26 cellular contexts compared by ENCODE assay signal in the genomic region with DNA sequence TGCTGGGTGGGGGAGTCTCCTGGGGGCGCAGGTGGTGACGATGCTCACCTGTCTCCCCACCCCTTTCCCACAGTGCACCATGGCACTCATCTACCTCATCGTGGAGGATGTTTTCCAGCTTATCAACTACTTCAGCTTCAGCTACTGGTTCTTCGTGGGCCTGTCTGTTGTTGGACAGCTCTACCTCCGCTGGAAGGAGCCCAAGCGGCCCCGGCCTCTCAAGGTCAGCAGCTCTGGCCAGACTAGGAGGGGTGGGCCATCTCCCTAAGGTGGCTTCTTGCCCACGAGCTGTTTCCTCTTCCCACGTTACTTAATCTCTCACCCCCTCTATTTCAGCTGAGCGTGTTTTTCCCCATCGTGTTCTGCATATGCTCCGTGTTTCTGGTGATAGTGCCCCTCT. TPM values are rescaled to one million over a fixed set of nuclear protein-coding genes. Genes with fewer than 3 reads are reported as not detected.
A peak's percentile ranks its signal among the peaks of the same experiment; 100 is the strongest.
DNase-seq lines count a peak whose midpoint lies in the region; ATAC-seq, FAIRE-seq and TF ChIP-seq lines count a peak whose summit lies in the region.
"Had no signal": no experiment of that assay in that cellular context is flagged by ENCODE, and none has a peak within 500 bp of the region (broad histone marks: within the 10 kb centered on the region; RNA-seq: fewer than 3 reads in every experiment).

No MANE protein-coding gene starts in this region.

- WGBS in K562 (ENCODE audit: insufficient coverage, low coverage, missing lambda C conversion rate): 95% methylated on average over 12 of the region's 12 CpGs

- H3K4me1 Mint-ChIP-seq in CD4-positive, alpha-beta memory T cell: peaks cover 26 to 46% (median 29%) of the 10 kb centered on the region in 4 donors
- H3K4me1 Mint-ChIP-seq in nephron progenitor cell (no peaks in the 10 kb centered on the region), chondrocyte (ENCODE audit: low read depth) (peaks cover 33% of the 10 kb centered on the region)

- FAIRE-seq in K562 (lab: Jason Lieb, UNC): no peak

- intact Hi-C loops in CD4-positive, alpha-beta memory T cell (cut with micrococcal nuclease): no loop called here
- intact Hi-C loops in K562 (cut with micrococcal nuclease): no loop called here

- CTCF ChIA-PET in CD4-positive, alpha-beta memory T cell (lab: Charles Lee; ENCODE audit: partially characterized antibody): interaction anchor here (1.2 to 29.4 kb wide), 3 partner anchors 27 to 50 kb away, joined by 3 to 680 read pairs (median 4); a partner anchor contains a TSS
- CTCF ChIA-PET in K562 (lab: Yijun Ruan, JAX; ENCODE audit: low intra/inter-chr PET ratio): no interaction called here

- peak overlapping the region; percentile 3 for H3K27ac ChIP-seq in CD4-positive, alpha-beta memory T cell (ENCODE audit: low read depth, low read length)
- no peak overlapping the region for H3K27ac ChIP-seq in K562 (ENCODE audit: extremely low read depth, low read depth, low read length)
- H3K27ac ChIP-seq: epithelial cell of prostate, transverse colon had no signal

- no peak overlapping the region for H2AFZ ChIP-seq in K562 (ENCODE audit: low read depth, low read length)

- H3K36me3 Mint-ChIP-seq in CD4-positive, alpha-beta memory T cell: peaks cover 69 to 94% of the 10 kb centered on the region in 2 donors
- peaks cover 38% of the 10 kb centered on the region for H3K36me3 Mint-ChIP-seq in nephron progenitor cell (ENCODE audit: low read depth)
- peaks cover 45% of the 10 kb centered on the region for H3K36me3 Mint-ChIP-seq in chondrocyte (ENCODE audit: low read depth)

- no peak for DNase-seq in CD4-positive, alpha-beta memory T cell
- DNase-seq in K562 (ENCODE audit: extremely low read depth in 1 of 4, low spot score in 3 of 4) (no peak), nephron progenitor cell (no peak), chondrocyte (ENCODE audit: low spot score) (no peak)
- DNase-seq: activated effector memory CD4-positive, alpha-beta T cell treated with Interleukin-2 at 50 U/mL for 16 hours; caudate nucleus; CD8-positive, alpha-beta memory T cell; dorsolateral prefrontal cortex; GDM1; immature natural killer cell; Karpas-422; NCI-H1694 treated with DMSO at 0.1 percent for 48 hours; NCI-H69; stimulated activated CD4-positive, alpha-beta T cell treated with anti-CD3 and anti-CD28 coated beads, Interleukin-1b, Interleukin-23, amount 100 ng/mL, for 48 hours; stimulated activated naive CD4-positive, alpha-beta T cell; SW 1271; transverse colon had no signal

- H3K9me3 ChIP-seq in CD4-positive, alpha-beta memory T cell (ENCODE audit: control insufficient read depth in 1 of 2, low read length in 2 of 2): no peaks in the 10 kb centered on the region
- H3K9me3 ChIP-seq in K562 (replicated peaks; ENCODE audit: control insufficient read depth, insufficient read depth, low read depth, low read length): no peaks in the 10 kb centered on the region
- H3K9me3 ChIP-seq: HAP-1, transverse colon had no signal

- H3K27me3 Mint-ChIP-seq in CD4-positive, alpha-beta memory T cell: no peaks in the 10 kb centered on the region
- H3K27me3 Mint-ChIP-seq in nephron progenitor cell (ENCODE audit: low read depth, poor library complexity) (no peaks in the 10 kb centered on the region), chondrocyte (ENCODE audit: low read depth) (no peaks in the 10 kb centered on the region)
- H3K27me3 Mint-ChIP-seq: CD8-positive, alpha-beta memory T cell; natural killer cell treated with Interleukin-12 subunit alpha and Interleukin-12 subunit beta and Interleukin-15 and Interleukin-18, amount 100 ng/mL, for 72 hours had no signal

- H4K20me1 ChIP-seq in K562 (replicated peaks; ENCODE audit: control insufficient read depth, insufficient read depth, low read length): no peaks in the 10 kb centered on the region

- H3K9ac ChIP-seq in K562 (ENCODE audit: insufficient read depth in 1 of 2, low read depth in 2 of 2, low read length in 2 of 2): no peak overlapping the region

- no TSS peak for BruUV-seq in K562 (replicated peaks; lab: Mats Ljungman, UMichigan)

- H3K4me3 ChIP-seq in CD4-positive, alpha-beta memory T cell (ENCODE audit: low read length in 2 of 2): no peak overlapping the region
- H3K4me3 ChIP-seq in K562: no peak overlapping the region
- H3K4me3 ChIP-seq: dorsolateral prefrontal cortex, HAP-1, transverse colon had no signal

- no peaks in the 10 kb centered on the region for H3K27me3 ChIP-seq in CD4-positive, alpha-beta memory T cell (ENCODE audit: insufficient read depth, low read length)
- no peaks in the 10 kb centered on the region for H3K27me3 ChIP-seq in K562 (ENCODE audit: control insufficient read depth in 2 of 2, insufficient read depth in 2 of 2, low read length in 2 of 2)
- H3K27me3 ChIP-seq: dorsolateral prefrontal cortex, transverse colon had no signal

- no peak overlapping the region for H3K4me2 ChIP-seq in K562 (ENCODE audit: insufficient read depth, low read length)

- no peak for TF ChIP-seq CTCF in K562 (IDR thresholded peaks at IDR 0.05 in 2 of 3, conservative IDR thresholded peaks at IDR 0.05 in 1 of 3; ENCODE audit: insufficient read depth in 2 of 3, low read depth in 1 of 3, low read length in 3 of 3)
- no peak for TF ChIP-seq CTCF in nephron progenitor cell (IDR thresholded peaks at IDR 0.05)
- no peak for TF ChIP-seq CTCF in chondrocyte (IDR thresholded peaks at IDR 0.05)

- peaks cover 17% of the 10 kb centered on the region for H3K4me1 ChIP-seq in CD4-positive, alpha-beta memory T cell (ENCODE audit: insufficient read depth, low read length)
- H3K4me1 ChIP-seq in K562 (replicated peaks in 1 of 2; ENCODE audit: control insufficient read depth in 2 of 2, insufficient read depth in 2 of 2, low read length in 2 of 2): no peaks in the 10 kb centered on the region
- H3K4me1 ChIP-seq: HAP-1 had no signal

- peaks cover 94% of the 10 kb centered on the region for H3K36me3 ChIP-seq in CD4-positive, alpha-beta memory T cell (ENCODE audit: insufficient read depth, low read length)
- H3K36me3 ChIP-seq in K562 (ENCODE audit: control insufficient read depth, insufficient read depth, low read length): peaks cover 96% of the 10 kb centered on the region

- no peaks in the 10 kb centered on the region for H3K9me1 ChIP-seq in K562 (ENCODE audit: control insufficient read depth, insufficient read depth, low read length)

- H3K79me2 ChIP-seq in K562 (ENCODE audit: control insufficient read depth, insufficient read depth, low read length): no peaks in the 10 kb centered on the region

- in situ Hi-C loops in K562 (cut with MboI): no loop called here

- peak; percentile 28 for TF ChIP-seq POLR2A in GM18505 (IDR thresholded peaks at IDR 0.05; ENCODE audit: borderline replicate concordance, extremely low read depth, insufficient read depth, insufficient read length)
- no peak for TF ChIP-seq POLR2A in K562 (conservative IDR thresholded peaks at IDR 0.05)

- H3K27ac Mint-ChIP-seq in CD4-positive, alpha-beta memory T cell: peak overlapping the region in 3 of 7 donors; percentile 17 to 76 (median 53)
- H3K27ac Mint-ChIP-seq in nephron progenitor cell (peak overlapping the region; percentile 58), chondrocyte (ENCODE audit: unreplicated experiment) (no peak overlapping the region)
- H3K27ac Mint-ChIP-seq: mesothelial cell of epicardium; natural killer cell treated with Interleukin-12 subunit alpha and Interleukin-12 subunit beta and Interleukin-15 and Interleukin-18, amount 100 ng/mL, for 72 hours had no signal

- POLR2A ChIA-PET in CD4-positive, alpha-beta memory T cell (lab: Charles Lee; ENCODE audit: partially characterized antibody): interaction anchor here (34.3 to 44.5 kb wide), 2 partner anchors 1 to 17 kb away, joined by 1508 read pairs; a partner anchor contains a TSS
- POLR2A ChIA-PET in K562 (lab: Yijun Ruan, JAX): interaction anchor here (0.5 to 3.0 kb wide), 4 partner anchors 8 to 15 kb away, joined by 3 to 17 read pairs (median 3); a partner anchor contains a TSS

- no peaks in the 10 kb centered on the region for H3K9me3 Mint-ChIP-seq in CD4-positive, alpha-beta memory T cell
- no peaks in the 10 kb centered on the region for H3K9me3 Mint-ChIP-seq in nephron progenitor cell
- H3K9me3 Mint-ChIP-seq in chondrocyte (ENCODE audit: low read depth): no peaks in the 10 kb centered on the region
- H3K9me3 Mint-ChIP-seq: CD8-positive, alpha-beta memory T cell; immature natural killer cell; mesothelial cell of epicardium; natural killer cell treated with Interleukin-12 subunit alpha and Interleukin-12 subunit beta and Interleukin-15 and Interleukin-18, amount 100 ng/mL, for 72 hours had no signal

- no peak for ATAC-seq in GM18505 (IDR thresholded peaks at IDR 0.05; ENCODE audit: unreplicated experiment)
- ATAC-seq in K562: no peak
- no peak for ATAC-seq in GM18868 (IDR thresholded peaks at IDR 0.05; ENCODE audit: unreplicated experiment)
- ATAC-seq in HG02884 (IDR thresholded peaks at IDR 0.05; ENCODE audit: unreplicated experiment): no peak
- no peak for ATAC-seq in HG03039 (IDR thresholded peaks at IDR 0.05; ENCODE audit: unreplicated experiment)
- ATAC-seq: activated CD4-positive, CD25-positive, alpha-beta regulatory T cell treated with anti-CD3 and anti-CD28 coated beads, Interleukin-2, amount 50 U/mL, for 24 hours; natural killer cell treated with Interleukin-12 subunit alpha and Interleukin-12 subunit beta and Interleukin-15 and Interleukin-18, amount 100 ng/mL, for 72 hours had no signal

- TF ChIP-seq RAD21 in K562 (CRISPR knock-in tag; conservative IDR thresholded peaks at IDR 0.05 in 1 of 2, IDR thresholded peaks at IDR 0.05 in 1 of 2): no peak

- no peak overlapping the region for H3K4me3 Mint-ChIP-seq in CD4-positive, alpha-beta memory T cell
- no peak overlapping the region for H3K4me3 Mint-ChIP-seq in nephron progenitor cell
- H3K4me3 Mint-ChIP-seq in chondrocyte (ENCODE audit: unreplicated experiment): no peak overlapping the region
- H3K4me3 Mint-ChIP-seq: CD8-positive, alpha-beta memory T cell; immature natural killer cell; mesothelial cell of epicardium; natural killer cell treated with Interleukin-12 subunit alpha and Interleukin-12 subunit beta and Interleukin-15 and Interleukin-18, amount 100 ng/mL, for 72 hours had no signal

- no peak for TF ChIP-seq EP300 in K562 (IDR thresholded peaks at IDR 0.05; ENCODE audit: low read length)

RNA-seq across cellular contexts. Expression of a gene that starts 14.5 kb away (rescaled TPM):
- 10 to 100 TPM; 51.9 to 55.8 TPM for total RNA-seq in CD4-positive, alpha-beta memory T cell
- 10 to 100 TPM; 22.4 to 25.2 TPM for polyA plus RNA-seq in CD4-positive, alpha-beta memory T cell
- total RNA-seq in K562 (2011; cell fraction: chromatin; rRNA removed; ENCODE audit: low replicate concordance): 26.2 and 38.5 TPM in 2 replicates
- total RNA-seq in K562 (2011; cell fraction: nucleolus; rRNA removed): 20.0 and 22.3 TPM in 2 replicates
- 30.6 and 38.6 TPM in 2 replicates for total RNA-seq in K562 (2011; cell fraction: nucleoplasm; rRNA removed)
- total RNA-seq in K562 (2014; rRNA removed) (16.5 and 18.7 TPM in 2 replicates), K562 (2014; rRNA removed; fragmentation: Illumina TruSeq; extraction: Trizol) (17.6 and 17.8 TPM in 2 replicates), K562 (2015; rRNA removed; fragmentation: Illumina TruSeq; extraction: Trizol) (21.1 and 23.6 TPM in 2 replicates), K562 (2021) (22.1 and 24.3 TPM in 2 replicates), chondrocyte (9.5 to 12.7 TPM (median 11.8 TPM) in 3 replicates)
- polyA plus RNA-seq in K562 (2011; rRNA removed) (14.0 and 17.2 TPM in 2 replicates), K562 (2014; fragmentation: Illumina TruSeq; extraction: Trizol) (16.6 and 18.7 TPM in 2 replicates), K562 (2014; fragmentation: Nextera tagmentation; extraction: Ambion mirVana) (1 to 10 TPM; 2.7 to 4.5 TPM), K562 (2014; rRNA removed) (15.5 and 25.3 TPM in 2 replicates)
- polyA plus RNA-seq in K562 (2011; cell fraction: cytosol; rRNA removed): 7.5 and 8.8 TPM in 2 replicates
- polyA plus RNA-seq in K562 (2011; cell fraction: nucleus; rRNA removed): 27.5 and 29.9 TPM in 2 replicates
- 11.1 and 12.5 TPM in 2 replicates for polyA plus RNA-seq in K562 (2012)
- polyA minus RNA-seq in K562 (2011; rRNA and poly(A)+ RNA removed): 16.2 and 16.7 TPM in 2 replicates
- 4.7 and 6.0 TPM in 2 replicates for polyA minus RNA-seq in K562 (2011; cell fraction: cytosol; rRNA and poly(A)+ RNA removed)
- polyA minus RNA-seq in K562 (2011; cell fraction: nucleus; rRNA and poly(A)+ RNA removed): 12.8 and 18.1 TPM in 2 replicates

RNA-seq across cellular contexts. Expression of a gene that starts 14.5 kb away (rescaled TPM):
- total RNA-seq in CD4-positive, alpha-beta memory T cell: 100 to 1,000 TPM in 1 of 2 experiments, 10 to 100 TPM in 1; 98.4 to 104 TPM
- polyA plus RNA-seq in CD4-positive, alpha-beta memory T cell: 10 to 100 TPM; 28.3 to 30.6 TPM
- total RNA-seq in K562 (2011; cell fraction: chromatin; rRNA removed; ENCODE audit: low replicate concordance): 222 and 419 TPM in 2 replicates
- 230 and 239 TPM in 2 replicates for total RNA-seq in K562 (2011; cell fraction: nucleolus; rRNA removed)
- 180 and 199 TPM in 2 replicates for total RNA-seq in K562 (2011; cell fraction: nucleoplasm; rRNA removed)
- total RNA-seq in K562 (2014; rRNA removed) (78.3 and 90.2 TPM in 2 replicates), K562 (2014; rRNA removed; fragmentation: Illumina TruSeq; extraction: Trizol) (48.0 and 56.7 TPM in 2 replicates), K562 (2015; rRNA removed; fragmentation: Illumina TruSeq; extraction: Trizol) (69.7 and 73.1 TPM in 2 replicates), K562 (2021) (78.6 and 79.4 TPM in 2 replicates), chondrocyte (25.1 to 41.8 TPM (median 26.7 TPM) in 3 replicates)
- polyA plus RNA-seq in K562 (2011; rRNA removed) (69.9 and 74.1 TPM in 2 replicates), K562 (2014; fragmentation: Illumina TruSeq; extraction: Trizol) (66.6 and 85.9 TPM in 2 replicates), K562 (2014; fragmentation: Nextera tagmentation; extraction: Ambion mirVana) (10 to 100 TPM in 1 of 2 experiments, 1 to 10 TPM in 1; 6.4 to 12.6 TPM), K562 (2014; rRNA removed) (83.7 and 88.8 TPM in 2 replicates)
- polyA plus RNA-seq in K562 (2011; cell fraction: cytosol; rRNA removed): 63.9 and 89.3 TPM in 2 replicates
- 335 and 470 TPM in 2 replicates for polyA plus RNA-seq in K562 (2011; cell fraction: nucleus; rRNA removed)
- 59.7 and 71.7 TPM in 2 replicates for polyA plus RNA-seq in K562 (2012)
- 70.0 and 109 TPM in 2 replicates for polyA minus RNA-seq in K562 (2011; rRNA and poly(A)+ RNA removed)
- 49.6 and 60.8 TPM in 2 replicates for polyA minus RNA-seq in K562 (2011; cell fraction: cytosol; rRNA and poly(A)+ RNA removed)
- polyA minus RNA-seq in K562 (2011; cell fraction: nucleus; rRNA and poly(A)+ RNA removed): 92.9 and 103 TPM in 2 replicates

RNA-seq across cellular contexts. Expression of a gene that starts 32.0 kb away (rescaled TPM):
- 100 to 1,000 TPM; 190 to 194 TPM for total RNA-seq in CD4-positive, alpha-beta memory T cell
- polyA plus RNA-seq in CD4-positive, alpha-beta memory T cell: 10 to 100 TPM; 14.4 to 21.1 TPM
- 281 and 367 TPM in 2 replicates for total RNA-seq in K562 (2011; cell fraction: chromatin; rRNA removed; ENCODE audit: low replicate concordance)
- total RNA-seq in K562 (2011; cell fraction: nucleolus; rRNA removed): 181 and 198 TPM in 2 replicates
- total RNA-seq in K562 (2011; cell fraction: nucleoplasm; rRNA removed): 210 and 290 TPM in 2 replicates
- total RNA-seq in K562 (2014; rRNA removed) (18.8 and 26.2 TPM in 2 replicates), K562 (2014; rRNA removed; fragmentation: Illumina TruSeq; extraction: Trizol) (29.8 and 33.6 TPM in 2 replicates), K562 (2015; rRNA removed; fragmentation: Illumina TruSeq; extraction: Trizol) (27.7 and 28.7 TPM in 2 replicates), K562 (2021) (58.0 and 59.8 TPM in 2 replicates), chondrocyte (49.5 to 57.3 TPM (median 55.9 TPM) in 3 replicates)
- polyA plus RNA-seq in K562 (2011; rRNA removed) (55.7 and 60.1 TPM in 2 replicates), K562 (2014; fragmentation: Illumina TruSeq; extraction: Trizol) (51.9 and 53.3 TPM in 2 replicates), K562 (2014; fragmentation: Nextera tagmentation; extraction: Ambion mirVana) (10 to 100 TPM; 12.6 to 12.8 TPM), K562 (2014; rRNA removed) (38.6 and 44.6 TPM in 2 replicates)
- 63.4 and 107 TPM in 2 replicates for polyA plus RNA-seq in K562 (2011; cell fraction: cytosol; rRNA removed)
- polyA plus RNA-seq in K562 (2011; cell fraction: nucleus; rRNA removed): 196 and 243 TPM in 2 replicates
- 24.5 and 25.3 TPM in 2 replicates for polyA plus RNA-seq in K562 (2012)
- 73.8 and 89.0 TPM in 2 replicates for polyA minus RNA-seq in K562 (2011; rRNA and poly(A)+ RNA removed)
- 29.8 and 51.2 TPM in 2 replicates for polyA minus RNA-seq in K562 (2011; cell fraction: cytosol; rRNA and poly(A)+ RNA removed)
- polyA minus RNA-seq in K562 (2011; cell fraction: nucleus; rRNA and poly(A)+ RNA removed): 43.2 and 62.4 TPM in 2 replicates

RNA-seq across cellular contexts. Expression of a gene that starts 51.1 kb away (rescaled TPM):
- 10 to 100 TPM; 12.0 to 13.3 TPM for total RNA-seq in CD4-positive, alpha-beta memory T cell
- polyA plus RNA-seq in CD4-positive, alpha-beta memory T cell: 10 to 100 TPM in 1 of 2 donors, 1 to 10 TPM in 1; 6.6 to 10.8 TPM
- 19.2 and 54.6 TPM in 2 replicates for total RNA-seq in K562 (2011; cell fraction: chromatin; rRNA removed; ENCODE audit: low replicate concordance)
- 35.1 and 45.2 TPM in 2 replicates for total RNA-seq in K562 (2011; cell fraction: nucleolus; rRNA removed)
- 25.2 and 30.1 TPM in 2 replicates for total RNA-seq in K562 (2011; cell fraction: nucleoplasm; rRNA removed)
- 7.5 and 8.9 TPM in 2 replicates for total RNA-seq in K562 (2014; rRNA removed)
- 3.1 and 4.6 TPM in 2 replicates for total RNA-seq in K562 (2014; rRNA removed; fragmentation: Illumina TruSeq; extraction: Trizol)
- 4.8 and 5.0 TPM in 2 replicates for total RNA-seq in K562 (2015; rRNA removed; fragmentation: Illumina TruSeq; extraction: Trizol)
- total RNA-seq in K562 (2021): 8.6 and 9.1 TPM in 2 replicates
- polyA plus RNA-seq in K562 (2011; rRNA removed): 7.6 and 11.8 TPM in 2 replicates
- polyA plus RNA-seq in K562 (2011; cell fraction: cytosol; rRNA removed): 8.9 and 16.0 TPM in 2 replicates
- 11.9 and 20.4 TPM in 2 replicates for polyA plus RNA-seq in K562 (2011; cell fraction: nucleus; rRNA removed)
- 7.1 and 14.4 TPM in 2 replicates for polyA plus RNA-seq in K562 (2012)
- 4.0 and 5.9 TPM in 2 replicates for polyA plus RNA-seq in K562 (2014; fragmentation: Illumina TruSeq; extraction: Trizol)
- 1 to 10 TPM in 1 of 2 experiments, under 1 TPM in 1; 0.42 to 1.1 TPM for polyA plus RNA-seq in K562 (2014; fragmentation: Nextera tagmentation; extraction: Ambion mirVana)
- polyA plus RNA-seq in K562 (2014; rRNA removed): 6.1 and 6.6 TPM in 2 replicates
- polyA minus RNA-seq in K562 (2011; rRNA and poly(A)+ RNA removed): 7.5 and 7.6 TPM in 2 replicates
- 7.8 and 9.6 TPM in 2 replicates for polyA minus RNA-seq in K562 (2011; cell fraction: cytosol; rRNA and poly(A)+ RNA removed)
- polyA minus RNA-seq in K562 (2011; cell fraction: nucleus; rRNA and poly(A)+ RNA removed): 6.3 and 6.7 TPM in 2 replicates
- 24.5 to 29.6 TPM (median 28.0 TPM) in 3 replicates for total RNA-seq in chondrocyte
